In the genomic region with DNA sequence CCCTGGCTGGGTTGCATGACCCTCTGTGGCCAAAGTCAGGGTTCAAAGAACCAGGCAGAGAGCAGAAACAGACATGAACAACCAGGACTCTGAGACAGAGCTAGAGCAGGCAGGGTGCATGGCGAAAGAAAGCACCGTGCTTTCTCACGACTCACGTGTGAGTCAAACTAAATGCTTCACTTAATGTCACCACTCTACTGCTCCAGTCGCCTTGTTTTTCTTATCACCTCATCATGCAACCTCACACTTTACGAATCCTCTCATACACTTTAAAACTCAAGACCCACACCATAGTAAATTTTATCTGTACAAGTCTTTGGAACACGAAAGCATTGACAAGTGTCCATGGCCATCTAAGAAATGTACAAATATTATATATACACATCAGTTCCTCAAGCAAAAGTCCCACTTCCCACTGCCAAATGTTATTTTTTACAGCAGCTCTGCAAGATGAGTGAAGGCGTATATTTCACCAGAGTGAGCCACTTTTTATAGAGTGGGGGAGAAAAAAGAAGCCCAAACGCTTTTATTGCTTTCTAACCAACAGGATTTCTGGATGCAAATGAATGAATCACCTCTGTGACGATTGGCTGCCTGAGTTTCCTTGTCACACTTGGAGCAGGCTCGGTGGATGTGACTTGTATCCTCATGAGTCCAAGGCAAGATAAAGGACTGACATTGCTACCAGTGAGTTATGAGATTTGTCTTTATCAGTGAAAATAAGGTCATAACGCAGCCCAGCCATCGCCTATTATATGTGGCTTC, we compare ENCODE assay signal across 10 cellular contexts. TPM values are rescaled to one million over a fixed set of nuclear protein-coding genes. Genes with fewer than 3 reads are reported as not detected.
DNase-seq lines count a peak whose midpoint lies in the region; ATAC-seq and TF ChIP-seq lines count a peak whose summit lies in the region.
"Had no signal": no experiment of that assay in that cellular context is flagged by ENCODE, and none has a peak within 500 bp of the region (broad histone marks: within the 10 kb centered on the region; RNA-seq: fewer than 3 reads in every experiment).

No MANE protein-coding gene starts in this region.

- H3K9me3 Mint-ChIP-seq in activated naive CD4-positive, alpha-beta T cell treated with anti-CD3 and anti-CD28 coated beads, Interleukin-2, amount 50 U/mL, for 72 hours = no peaks in the 10 kb centered on the region
- H3K9me3 Mint-ChIP-seq in naive thymus-derived CD8-positive, alpha-beta T cell = peaks cover 0 to 2% (median 0%) of the 10 kb centered on the region in 9 donors
- H3K9me3 Mint-ChIP-seq: T-helper 2 cell treated with Interferon-gamma antibody and Interleukin-4, amounts not matched to agents 5 μg/mL and 100 μg/mL, for 36 hours had no signal

- no peaks in the 10 kb centered on the region for H3K36me3 Mint-ChIP-seq in activated naive CD4-positive, alpha-beta T cell treated with anti-CD3 and anti-CD28 coated beads, Interleukin-2, amount 50 U/mL, for 72 hours
- H3K36me3 Mint-ChIP-seq in naive thymus-derived CD8-positive, alpha-beta T cell = no peaks in the 10 kb centered on the region
- H3K36me3 Mint-ChIP-seq: CD4-positive, CD25-positive, alpha-beta regulatory T cell had no signal

- H3K27me3 Mint-ChIP-seq in naive thymus-derived CD8-positive, alpha-beta T cell = peaks cover 0 to 8% (median 0%) of the 10 kb centered on the region in 5 donors

- TF ChIP-seq RAD21 in HCT116 (IDR thresholded peaks at IDR 0.05; ENCODE audit: low read depth) = no peak

- H2AFZ ChIP-seq in HCT116 (ENCODE audit: low read depth, low read length, poor library complexity, severe bottlenecking) (peak overlapping the region; percentile 88), PC-9 (no peak overlapping the region)

- TF ChIP-seq CTCF in HCT116 (IDR thresholded peaks at IDR 0.05 in 2 of 3, conservative IDR thresholded peaks at IDR 0.05 in 1 of 3; ENCODE audit: borderline replicate concordance in 1 of 3, insufficient read depth in 1 of 3, low read depth in 2 of 3, low read length in 2 of 3) (no peak), PC-9 (conservative IDR thresholded peaks at IDR 0.05) (no peak), fibroblast of pulmonary artery (IDR thresholded peaks at IDR 0.05; ENCODE audit: low read length, missing control alignments) (no peak), testis (IDR thresholded peaks at IDR 0.05) (no peak)

- H3K4me3 Mint-ChIP-seq in naive thymus-derived CD8-positive, alpha-beta T cell = no peak overlapping the region
- H3K4me3 Mint-ChIP-seq: CD4-positive, CD25-positive, alpha-beta regulatory T cell; T-helper 2 cell treated with Interferon-gamma antibody and Interleukin-4, amounts not matched to agents 5 μg/mL and 100 μg/mL, for 36 hours had no signal

- H3K4me2 ChIP-seq in HCT116 (ENCODE audit: low read length) (peak overlapping the region; percentile 43), PC-9 (peak overlapping the region; percentile 38; the same call in 1 of the 2 replicates)

- H3K9me3 ChIP-seq in HCT116 (ENCODE audit: control insufficient read depth in 1 of 2, insufficient read depth in 1 of 2, low read depth in 1 of 2, low read length in 2 of 2) = no peaks in the 10 kb centered on the region
- H3K9me3 ChIP-seq in PC-9 (ENCODE audit: insufficient read depth, low read depth) = no peaks in the 10 kb centered on the region
- no peaks in the 10 kb centered on the region for H3K9me3 ChIP-seq in testis

- H4K20me1 ChIP-seq in HCT116 (ENCODE audit: insufficient read depth) (no peaks in the 10 kb centered on the region), PC-9 (ENCODE audit: insufficient read depth) (no peaks in the 10 kb centered on the region)

- POLR2A ChIA-PET in HCT116 (lab: Charles Lee) = no interaction called here
- POLR2A ChIA-PET in PC-9 (lab: Charles Lee; ENCODE audit: unreplicated experiment) = interaction anchor here (0.7 kb wide), 1 partner anchor 316 kb away, joined by 4 read pairs; no protein-coding TSS in a partner anchor
- POLR2A ChIA-PET in naive thymus-derived CD8-positive, alpha-beta T cell (lab: Charles Lee) = no interaction called here

- H3K4me1 Mint-ChIP-seq in naive thymus-derived CD8-positive, alpha-beta T cell = peaks cover 4 to 12% (median 10%) of the 10 kb centered on the region in 4 donors
- H3K4me1 Mint-ChIP-seq: CD4-positive, CD25-positive, alpha-beta regulatory T cell had no signal

- WGBS in testis, 2 donors = 69 to 72% methylated on average over 13 of the region's 13 CpGs

- ATAC-seq in HCT116 = peak; percentile 95
- ATAC-seq in activated naive CD4-positive, alpha-beta T cell treated with anti-CD3 and anti-CD28 coated beads, Interleukin-2, amount 50 U/mL, for 72 hours = no peak
- no peak for ATAC-seq in naive thymus-derived CD8-positive, alpha-beta T cell
- no peak for ATAC-seq in HG03196 (IDR thresholded peaks at IDR 0.05; ENCODE audit: unreplicated experiment)

- no peaks in the 10 kb centered on the region for H3K9me2 ChIP-seq in HCT116 (ENCODE audit: insufficient read depth)
- no peaks in the 10 kb centered on the region for H3K9me2 ChIP-seq in PC-9 (ENCODE audit: insufficient read depth)

- DNase-seq in A172 (ENCODE audit: low spot score) = peak; percentile 88
- DNase-seq in HCT116 (ENCODE audit: low read depth, low spot score) = peak; percentile 70
- DNase-seq in PC-9 = peak; percentile 50 to 71
- peak; percentile 63 for DNase-seq in fibroblast of pulmonary artery (ENCODE audit: low read depth)
- DNase-seq in activated naive CD4-positive, alpha-beta T cell treated with anti-CD3 and anti-CD28 coated beads, Interleukin-2, amount 50 U/mL, for 72 hours (ENCODE audit: low spot score in 2 of 2) = no peak
- DNase-seq in naive thymus-derived CD8-positive, alpha-beta T cell = no peak
- no peak for DNase-seq in testis
- DNase-seq: CD4-positive, CD25-positive, alpha-beta regulatory T cell had no signal

- H3K27ac ChIP-seq in HCT116 (ENCODE audit: low read depth, low read length) = no peak overlapping the region
- H3K27ac ChIP-seq in PC-9 = no peak overlapping the region
- H3K27ac ChIP-seq in testis = no peak overlapping the region

- intact Hi-C loops in HCT116 (cut with micrococcal nuclease) (no loop called here), PC-9 (cut with micrococcal nuclease; ENCODE audit: unreplicated experiment) (no loop called here), testis (cut with DNase I; ENCODE audit: low total_unique reads) (no loop called here)

- no peaks in the 10 kb centered on the region; the same call in none of the 2 replicates for H3F3A ChIP-seq in PC-9 (ENCODE audit: insufficient read depth, low read depth)

- H3K4me3 ChIP-seq in HCT116 (replicated peaks in 1 of 2; ENCODE audit: low read depth in 1 of 2, low read length in 2 of 2) (peak overlapping the region in 1 of 2 experiments; percentile 7; a peak in 1 of 4 replicates), PC-9 (no peak overlapping the region), fibroblast of pulmonary artery (replicated peaks; ENCODE audit: low read depth, low read length) (no peak overlapping the region), testis (no peak overlapping the region)

- BruUV-seq in HCT116 (replicated peaks; lab: Mats Ljungman, UMichigan) (no TSS peak), PC-9 (replicated peaks; lab: Mats Ljungman, UMichigan) (no TSS peak)

- H3K4me1 ChIP-seq in HCT116 (ENCODE audit: control insufficient read depth in 1 of 2, insufficient read depth in 2 of 2, low read length in 2 of 2) (peaks cover 12 to 16% of the 10 kb centered on the region in 2 experiments; a peak in 3 of 4 replicates), PC-9 (replicated peaks; ENCODE audit: insufficient read depth) (peaks cover 6% of the 10 kb centered on the region; the same call in 1 of the 2 replicates), testis (no peaks in the 10 kb centered on the region)

- TF ChIP-seq POLR2A in HCT116 (IDR thresholded peaks at IDR 0.05; ENCODE audit: borderline replicate concordance, extremely low read depth, insufficient read depth, insufficient read length) (no peak), testis (IDR thresholded peaks at IDR 0.05) (no peak)

- H3K9ac ChIP-seq in HCT116 (ENCODE audit: low read length) = no peak overlapping the region

- H3K36me3 ChIP-seq in HCT116 (ENCODE audit: control insufficient read depth in 1 of 2, insufficient read depth in 2 of 2, low read length in 2 of 2) (no peaks in the 10 kb centered on the region), PC-9 (ENCODE audit: low read depth) (no peaks in the 10 kb centered on the region), testis (ENCODE audit: low read depth, missing control alignments) (no peaks in the 10 kb centered on the region)

- RAD21 ChIA-PET in HCT116 (lab: Charles Lee; ENCODE audit: low non-redundant PET in 1 of 2, low total read pairs in 2 of 2, uncharacterized antibody in 2 of 2, unreplicated experiment in 2 of 2) = no interaction called here

- no peak overlapping the region for H3K27ac Mint-ChIP-seq in activated naive CD4-positive, alpha-beta T cell treated with anti-CD3 and anti-CD28 coated beads, Interleukin-2, amount 50 U/mL, for 72 hours
- H3K27ac Mint-ChIP-seq in naive thymus-derived CD8-positive, alpha-beta T cell = no peak overlapping the region
- H3K27ac Mint-ChIP-seq: CD4-positive, CD25-positive, alpha-beta regulatory T cell; T-helper 2 cell treated with Interferon-gamma antibody and Interleukin-4, amounts not matched to agents 5 μg/mL and 100 μg/mL, for 36 hours had no signal

- H3K27me3 ChIP-seq in HCT116 (ENCODE audit: insufficient read depth, low read length) (no peaks in the 10 kb centered on the region), PC-9 (ENCODE audit: insufficient read depth, low read depth) (no peaks in the 10 kb centered on the region), testis (no peaks in the 10 kb centered on the region)

- no peaks in the 10 kb centered on the region for H3K79me2 ChIP-seq in HCT116 (ENCODE audit: insufficient read depth, low read length)
- H3K79me2 ChIP-seq in PC-9 (ENCODE audit: low read depth) = no peaks in the 10 kb centered on the region

- CTCF ChIA-PET in HCT116 (lab: Charles Lee) (interaction anchor here (0.8 to 1.0 kb wide), 2 partner anchors 18 to 102 kb away, joined by 3 to 5 read pairs; no protein-coding TSS in a partner anchor), PC-9 (lab: Charles Lee) (interaction anchor here (0.6 kb wide), 1 partner anchor 60 kb away, joined by 4 read pairs; no protein-coding TSS in a partner anchor)

RNA-seq across cellular contexts. Expression of gene MEGF11, which starts 16.0 kb away (rescaled TPM):
- total RNA-seq in A172 (2014; rRNA removed; shearing (Covaris generic)) = 0.02 and 0.57 TPM in 2 replicates
- 2.3 TPM for total RNA-seq in HCT116 (2021; ENCODE audit: unreplicated experiment)
- 3.5 and 4.1 TPM in 2 replicates for polyA plus RNA-seq in HCT116 (2012)
- not detected in 2 replicates for total RNA-seq in PC-9 (2021)
- total RNA-seq in activated naive CD4-positive, alpha-beta T cell treated with anti-CD3 and anti-CD28 coated beads, Interleukin-2, amount 50 U/mL, for 72 hours = not detected
- total RNA-seq in naive thymus-derived CD8-positive, alpha-beta T cell = not detected
- not detected for polyA plus RNA-seq in naive thymus-derived CD8-positive, alpha-beta T cell
- total RNA-seq in testis = 1 to 10 TPM; 4.5 to 8.6 TPM
- polyA plus RNA-seq in testis (ENCODE audit: insufficient read depth, low read depth, low replicate concordance) = 18.7 TPM
- total RNA-seq: CD4-positive, CD25-positive, alpha-beta regulatory T cell had no signal

RNA-seq across cellular contexts. Expression of gene DIS3L, which starts 23.9 kb away (rescaled TPM):
- 26.2 and 38.9 TPM in 2 replicates for total RNA-seq in A172 (2014; rRNA removed; shearing (Covaris generic))
- 32.2 TPM for total RNA-seq in HCT116 (2021; ENCODE audit: unreplicated experiment)
- polyA plus RNA-seq in HCT116 (2012) = 12.7 and 13.0 TPM in 2 replicates
- total RNA-seq in PC-9 (2021) = 27.7 and 31.2 TPM in 2 replicates
- total RNA-seq in activated naive CD4-positive, alpha-beta T cell treated with anti-CD3 and anti-CD28 coated beads, Interleukin-2, amount 50 U/mL, for 72 hours = 10 to 100 TPM; 11.2 to 27.0 TPM
- 10 to 100 TPM; 39.8 to 41.0 TPM for total RNA-seq in naive thymus-derived CD8-positive, alpha-beta T cell
- 10 to 100 TPM; 25.5 to 41.0 (median 27.0) TPM for polyA plus RNA-seq in naive thymus-derived CD8-positive, alpha-beta T cell
- 10 to 100 TPM; 48.7 to 51.8 TPM for total RNA-seq in testis
- polyA plus RNA-seq in testis (ENCODE audit: insufficient read depth, low read depth, low replicate concordance) = 46.3 TPM

Comparison
In these comparisons a context has a peak if more than half of its experiments do, and no peak if none do; other contexts are left out.
1. DNase-seq: peak in A172 (single experiment), HCT116 (single experiment), PC-9 (2 of 2) and fibroblast of pulmonary artery (single experiment); none in activated naive CD4-positive, alpha-beta T cell treated with anti-CD3 and anti-CD28 coated beads, Interleukin-2, amount 50 U/mL, for 72 hours (0 of 2), naive thymus-derived CD8-positive, alpha-beta T cell (0 of 10) and testis (single experiment).